ENCODE assay signal across 1 cellular context in genomic region chr13:44435142-44435982, GRCh38.
TF ChIP-seq lines count a peak whose summit lies in the region.

No MANE protein-coding gene starts in this region.

TF ChIP-seq in SK-N-SH, 30 proteins besides CTCF, POLR2A, EP300 and RAD21 (continued from another document):
- TF ChIP-seq YY1 (IDR thresholded peaks at IDR 0.05; ENCODE audit: low read depth) (no peak), TCF12 (IDR thresholded peaks at IDR 0.05) (peak; percentile 33; the same call in 1 of the 2 replicates), EZH2phosphoT487 (IDR thresholded peaks at IDR 0.05; ENCODE audit: borderline replicate concordance, low read depth) (no peak), FOXM1 (IDR thresholded peaks at IDR 0.05; ENCODE audit: low read depth) (no peak; the same call in 1 of the 2 replicates), RCOR1 (IDR thresholded peaks at IDR 0.05; ENCODE audit: low read length) (0 out of 2 replicates have a peak, but pooled peaks have one; percentile 20), RFX5 (IDR thresholded peaks at IDR 0.05; ENCODE audit: low read length) (peak; percentile 99), RXRA (IDR thresholded peaks at IDR 0.05; ENCODE audit: borderline replicate concordance, low read depth) (no peak), SIN3A (IDR thresholded peaks at IDR 0.05; ENCODE audit: borderline replicate concordance, low read depth, low read length) (0 out of 2 replicates have a peak, but pooled peaks have one; percentile 33), FOXJ3 (CRISPR knock-in tag; IDR thresholded peaks at IDR 0.05) (no peak), MAX (IDR thresholded peaks at IDR 0.05; ENCODE audit: low read depth) (peak; percentile 76), NFIC (IDR thresholded peaks at IDR 0.05; ENCODE audit: borderline replicate concordance) (no peak), ZBTB33 (IDR thresholded peaks at IDR 0.05; ENCODE audit: borderline replicate concordance, low read depth) (peak; percentile 83), JUND (IDR thresholded peaks at IDR 0.05) (peak; percentile 16; the same call in 1 of the 2 replicates), IRF3 (IDR thresholded peaks at IDR 0.05; ENCODE audit: low read depth, low read length) (peak; percentile 21; the same call in 1 of the 2 replicates), SMC3 (IDR thresholded peaks at IDR 0.05; ENCODE audit: low read depth, low read length) (0 out of 2 replicates have a peak, but pooled peaks have one; percentile 3), TEAD4 (IDR thresholded peaks at IDR 0.05; ENCODE audit: borderline replicate concordance, insufficient read depth) (no peak)
